In the genomic region with DNA sequence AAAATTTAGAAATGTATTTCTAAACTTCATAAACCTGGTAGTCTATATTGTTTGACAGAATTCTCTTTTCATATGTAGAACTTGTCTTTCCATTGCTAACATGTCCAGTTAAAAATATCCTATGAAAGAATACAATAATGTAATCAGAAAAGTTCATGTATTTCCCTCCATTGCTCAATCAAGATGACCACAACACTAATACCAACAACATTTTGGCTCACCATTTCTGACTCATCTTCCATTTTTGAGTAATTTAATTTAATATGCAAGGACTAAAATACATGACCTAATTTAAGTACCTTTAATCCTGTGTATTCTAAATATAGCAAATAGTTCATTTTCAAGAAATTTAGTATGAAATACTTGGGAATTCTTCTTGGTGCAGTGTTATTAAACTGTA, we compare ENCODE assay signal across 34 cellular contexts.
DNase-seq lines count a peak whose midpoint lies in the region; ATAC-seq, FAIRE-seq and TF ChIP-seq lines count a peak whose summit lies in the region.
"Had no signal": no experiment of that assay in that cellular context is flagged by ENCODE, and none has a peak within 500 bp of the region (broad histone marks: within the 10 kb centered on the region; RNA-seq: fewer than 3 reads in every experiment).

No MANE protein-coding gene starts in this region.

- H3K4me1 ChIP-seq in PC-3 (ENCODE audit: insufficient read depth, low read length): peaks cover 32% of the 10 kb centered on the region
- H3K4me1 ChIP-seq: parathyroid adenoma, upper lobe of right lung had no signal

- H3K4me2 ChIP-seq in PC-3 (ENCODE audit: low read length): no peak overlapping the region

- peak; percentile 96 for FAIRE-seq in colon (lab: Jason Lieb, UNC)
- FAIRE-seq: A204.1, GM12892, HepG2 had no signal

- H2AFZ ChIP-seq in PC-3 (ENCODE audit: low read length): no peak overlapping the region
- H2AFZ ChIP-seq: parathyroid adenoma had no signal

- no peak overlapping the region for H3K9ac ChIP-seq in PC-3 (ENCODE audit: low read length)
- H3K9ac ChIP-seq: parathyroid adenoma had no signal

- BruUV-seq in PC-3 (replicated peaks; lab: Mats Ljungman, UMichigan): no TSS peak

- no peaks in the 10 kb centered on the region for H3K9me2 ChIP-seq in PC-3 (replicated peaks; ENCODE audit: low read length)

- DNase-seq in AG10803 (ENCODE audit: low read depth): peak; percentile 50
- peak; percentile 28 for DNase-seq in PC-3
- peak; percentile 39 for DNase-seq in kidney tubule cell (ENCODE audit: low spot score)
- no peak for DNase-seq in ecto neural progenitor cell (ENCODE audit: low spot score)
- DNase-seq in GF-D8 (lab: John Stamatoyannopoulos, UW): no peak
- no peak for DNase-seq in GM10248 (ENCODE audit: extremely low spot score)
- DNase-seq: activated CD4-positive, alpha-beta T cell treated with anti-CD3 and anti-CD28 coated beads, Interleukin-2, amount 10 ng/mL, durations not matched to agents 24 days and 14 days; activated CD8-positive, alpha-beta memory T cell treated with anti-CD3 and anti-CD28 coated beads for 24 hours; activated T-cell treated with anti-CD3 and anti-CD28 coated beads for 4 hours; AML-193; aorta; caudate nucleus; CD4-positive, alpha-beta T cell; dermis blood vessel endothelial cell; HCEC 1CT; immature natural killer cell; mesendoderm; NCI-H1436 treated with DMSO at 0.1 percent for 48 hours; NCI-H2081 treated with DMSO at 0.1 percent for 48 hours; NCI-H226; stimulated activated CD4-positive, alpha-beta T cell treated with anti-CD3 and anti-CD28 coated beads, Interleukin-1b, Interleukin-23, amount 100 ng/mL, for 48 hours; stimulated activated naive CD8-positive, alpha-beta T cell treated with anti-CD3 and anti-CD28 coated beads, Interleukin-15, Interleukin-2, amounts not matched to agents 100 U/mL and 50 U/mL, for 24 hours; T-cell; upper lobe of right lung had no signal

- H3F3A ChIP-seq in PC-3 (ENCODE audit: low read length, unreplicated experiment): no peaks in the 10 kb centered on the region

- no peaks in the 10 kb centered on the region for H3K79me2 ChIP-seq in PC-3 (ENCODE audit: low read length)
- H3K79me2 ChIP-seq: parathyroid adenoma had no signal

- H3K9me3 ChIP-seq in PC-3 (ENCODE audit: low read length): no peaks in the 10 kb centered on the region
- H3K9me3 ChIP-seq: esophagus muscularis mucosa, upper lobe of right lung had no signal

- CTCF ChIA-PET in PC-3 (lab: Charles Lee): no interaction called here
- CTCF ChIA-PET in GM10248 (lab: Yijun Ruan, JAX): no interaction called here

- ATAC-seq in PC-3 (no peak), HG03520 (IDR thresholded peaks at IDR 0.05; ENCODE audit: unreplicated experiment) (no peak)
- ATAC-seq: activated naive CD4-positive, alpha-beta T cell treated with anti-CD3 and anti-CD28 coated beads, Interleukin-2, amount 50 U/mL, for 72 hours; HepG2; left lobe of liver; stimulated activated naive CD8-positive, alpha-beta T cell treated with anti-CD3 and anti-CD28 coated beads, Interleukin-15, Interleukin-2, amounts not matched to agents 100 U/mL and 50 U/mL, for 24 hours; T-cell; upper lobe of right lung had no signal

- no peaks in the 10 kb centered on the region for H3K36me3 ChIP-seq in PC-3 (ENCODE audit: low read depth, low read length)
- H3K36me3 ChIP-seq: esophagus muscularis mucosa, upper lobe of right lung had no signal

- POLR2A ChIA-PET in PC-3 (lab: Charles Lee; ENCODE audit: unreplicated experiment) (no interaction called here), GM10248 (lab: Yijun Ruan, JAX) (no interaction called here)

- no peak overlapping the region for H3K27ac ChIP-seq in PC-3 (ENCODE audit: low read length)
- H3K27ac ChIP-seq: esophagus muscularis mucosa, parathyroid adenoma, RWPE1, upper lobe of right lung had no signal

- H3K4me3 ChIP-seq in AG10803 (ENCODE audit: low read length): no peak overlapping the region
- no peak overlapping the region for H3K4me3 ChIP-seq in PC-3 (ENCODE audit: low read length)
- H3K4me3 ChIP-seq: esophagus muscularis mucosa, upper lobe of right lung had no signal

- no peaks in the 10 kb centered on the region for H3K27me3 ChIP-seq in PC-3 (ENCODE audit: low read length)
- H3K27me3 ChIP-seq: esophagus muscularis mucosa, upper lobe of right lung had no signal

- H4K20me1 ChIP-seq in PC-3 (ENCODE audit: low read length): no peaks in the 10 kb centered on the region

- TF ChIP-seq CTCF in AG10803 (conservative IDR thresholded peaks at IDR 0.05; ENCODE audit: low read length) (no peak), PC-3 (conservative IDR thresholded peaks at IDR 0.05; ENCODE audit: low read depth, low read length) (no peak), GM10248 (IDR thresholded peaks at IDR 0.05; ENCODE audit: control extremely low read depth, extremely low read depth, low read depth, missing control alignments) (no peak)

- intact Hi-C loops in PC-3 (cut with micrococcal nuclease): no loop called here

Comparison
In these comparisons a context has a peak if more than half of its experiments do, and no peak if none do; other contexts are left out.
1. DNase-seq: peak in AG10803 (single experiment), PC-3 (single experiment) and kidney tubule cell (single experiment); none in ecto neural progenitor cell (single experiment), GF-D8 (single experiment) and GM10248 (single experiment).